1 cellular context compared by ENCODE assay signal in the genomic region with DNA sequence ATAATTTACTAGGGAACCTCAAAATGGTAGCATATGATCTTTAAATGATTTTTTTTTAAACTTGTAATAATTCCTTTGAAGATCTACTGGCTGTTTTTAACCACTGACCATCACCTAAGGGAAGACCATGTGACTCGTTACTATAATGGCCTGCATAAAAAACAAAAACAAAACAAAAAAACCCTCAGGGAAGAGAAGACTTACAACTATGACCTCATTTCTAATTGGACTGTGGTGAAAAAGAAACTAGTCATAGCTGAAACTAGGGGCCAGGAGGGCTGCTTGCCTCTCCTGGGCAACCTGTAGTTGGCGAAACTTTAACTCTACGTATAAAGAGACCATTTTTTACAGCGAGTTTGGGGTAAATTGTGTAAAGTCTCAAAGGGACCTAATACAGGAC.
TF ChIP-seq lines count a peak whose summit lies in the region.

No MANE protein-coding gene starts in this region.

TF ChIP-seq in GM12878, 131 proteins besides CTCF, POLR2A, EP300 and RAD21:
- peak; percentile 65; the same call in 1 of the 2 replicates for TF ChIP-seq RUNX3 (IDR thresholded peaks at IDR 0.05; ENCODE audit: low read length)
- TF ChIP-seq TCF7 (IDR thresholded peaks at IDR 0.05; ENCODE audit: borderline replicate concordance) = peak; percentile 14; the same call in 1 of the 2 replicates
- TF ChIP-seq, protein P1, sequence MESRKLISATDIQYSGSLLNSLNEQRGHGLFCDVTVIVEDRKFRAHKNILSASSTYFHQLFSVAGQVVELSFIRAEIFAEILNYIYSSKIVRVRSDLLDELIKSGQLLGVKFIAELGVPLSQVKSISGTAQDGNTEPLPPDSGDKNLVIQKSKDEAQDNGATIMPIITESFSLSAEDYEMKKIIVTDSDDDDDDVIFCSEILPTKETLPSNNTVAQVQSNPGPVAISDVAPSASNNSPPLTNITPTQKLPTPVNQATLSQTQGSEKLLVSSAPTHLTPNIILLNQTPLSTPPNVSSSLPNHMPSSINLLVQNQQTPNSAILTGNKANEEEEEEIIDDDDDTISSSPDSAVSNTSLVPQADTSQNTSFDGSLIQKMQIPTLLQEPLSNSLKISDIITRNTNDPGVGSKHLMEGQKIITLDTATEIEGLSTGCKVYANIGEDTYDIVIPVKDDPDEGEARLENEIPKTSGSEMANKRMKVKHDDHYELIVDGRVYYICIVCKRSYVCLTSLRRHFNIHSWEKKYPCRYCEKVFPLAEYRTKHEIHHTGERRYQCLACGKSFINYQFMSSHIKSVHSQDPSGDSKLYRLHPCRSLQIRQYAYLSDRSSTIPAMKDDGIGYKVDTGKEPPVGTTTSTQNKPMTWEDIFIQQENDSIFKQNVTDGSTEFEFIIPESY (IDR thresholded peaks at IDR 0.05) = no peak
- TF ChIP-seq SREBF1 (IDR thresholded peaks at IDR 0.05; ENCODE audit: low read length) = no peak
- TF ChIP-seq BMI1 (IDR thresholded peaks at IDR 0.05; ENCODE audit: borderline replicate concordance) = no peak
- TF ChIP-seq ZNF384 (IDR thresholded peaks at IDR 0.05; ENCODE audit: borderline replicate concordance, low read depth, low read length) = no peak
- peak; percentile 73 for TF ChIP-seq MTA2 (IDR thresholded peaks at IDR 0.05; ENCODE audit: low read depth)
- TF ChIP-seq BRCA1 (IDR thresholded peaks at IDR 0.05; ENCODE audit: low read depth, low read length) = no peak
- TF ChIP-seq LARP7 (IDR thresholded peaks at IDR 0.05) = no peak
- TF ChIP-seq NFXL1 (IDR thresholded peaks at IDR 0.05; ENCODE audit: borderline replicate concordance) = no peak
- no peak for TF ChIP-seq POLR2AphosphoS5 (IDR thresholded peaks at IDR 0.05; ENCODE audit: low read length)
- TF ChIP-seq, protein P2, sequence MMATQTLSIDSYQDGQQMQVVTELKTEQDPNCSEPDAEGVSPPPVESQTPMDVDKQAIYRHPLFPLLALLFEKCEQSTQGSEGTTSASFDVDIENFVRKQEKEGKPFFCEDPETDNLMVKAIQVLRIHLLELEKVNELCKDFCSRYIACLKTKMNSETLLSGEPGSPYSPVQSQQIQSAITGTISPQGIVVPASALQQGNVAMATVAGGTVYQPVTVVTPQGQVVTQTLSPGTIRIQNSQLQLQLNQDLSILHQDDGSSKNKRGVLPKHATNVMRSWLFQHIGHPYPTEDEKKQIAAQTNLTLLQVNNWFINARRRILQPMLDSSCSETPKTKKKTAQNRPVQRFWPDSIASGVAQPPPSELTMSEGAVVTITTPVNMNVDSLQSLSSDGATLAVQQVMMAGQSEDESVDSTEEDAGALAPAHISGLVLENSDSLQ (IDR thresholded peaks at IDR 0.05) = no peak
- no peak for TF ChIP-seq SUZ12 (IDR thresholded peaks at IDR 0.05; ENCODE audit: unreplicated experiment)
- TF ChIP-seq ZNF24 (IDR thresholded peaks at IDR 0.05) = no peak
- no peak for TF ChIP-seq CHD2 (IDR thresholded peaks at IDR 0.05; ENCODE audit: borderline replicate concordance, low read depth, low read length)
- TF ChIP-seq PAX8 (IDR thresholded peaks at IDR 0.05) = no peak
- TF ChIP-seq MYC (IDR thresholded peaks at IDR 0.05; ENCODE audit: insufficient read depth, insufficient read length, insufficient replicate concordance, low read length, severe bottlenecking) = no peak
- no peak; the same call in 1 of the 2 replicates for TF ChIP-seq NR2F1 (conservative IDR thresholded peaks at IDR 0.05)
- TF ChIP-seq, protein P3, sequence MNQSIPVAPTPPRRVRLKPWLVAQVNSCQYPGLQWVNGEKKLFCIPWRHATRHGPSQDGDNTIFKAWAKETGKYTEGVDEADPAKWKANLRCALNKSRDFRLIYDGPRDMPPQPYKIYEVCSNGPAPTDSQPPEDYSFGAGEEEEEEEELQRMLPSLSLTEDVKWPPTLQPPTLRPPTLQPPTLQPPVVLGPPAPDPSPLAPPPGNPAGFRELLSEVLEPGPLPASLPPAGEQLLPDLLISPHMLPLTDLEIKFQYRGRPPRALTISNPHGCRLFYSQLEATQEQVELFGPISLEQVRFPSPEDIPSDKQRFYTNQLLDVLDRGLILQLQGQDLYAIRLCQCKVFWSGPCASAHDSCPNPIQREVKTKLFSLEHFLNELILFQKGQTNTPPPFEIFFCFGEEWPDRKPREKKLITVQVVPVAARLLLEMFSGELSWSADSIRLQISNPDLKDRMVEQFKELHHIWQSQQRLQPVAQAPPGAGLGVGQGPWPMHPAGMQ (IDR thresholded peaks at IDR 0.05; ENCODE audit: borderline replicate concordance) = no peak
- no peak for TF ChIP-seq JUND (IDR thresholded peaks at IDR 0.05; ENCODE audit: low read depth, low read length)
- TF ChIP-seq YBX1 (IDR thresholded peaks at IDR 0.05) = no peak
- TF ChIP-seq RAD51 (IDR thresholded peaks at IDR 0.05) = peak; percentile 77; the same call in 1 of the 2 replicates
- no peak for TF ChIP-seq RB1 (IDR thresholded peaks at IDR 0.05; ENCODE audit: borderline replicate concordance)
- no peak for TF ChIP-seq ZNF274 (IDR thresholded peaks at IDR 0.05; ENCODE audit: insufficient read depth, insufficient read length)
- TF ChIP-seq NFIC (IDR thresholded peaks at IDR 0.05; ENCODE audit: low read depth, low read length) = peak; percentile 50; the same call in 1 of the 2 replicates
- TF ChIP-seq NBN (IDR thresholded peaks at IDR 0.05) = no peak
- TF ChIP-seq, protein P4, sequence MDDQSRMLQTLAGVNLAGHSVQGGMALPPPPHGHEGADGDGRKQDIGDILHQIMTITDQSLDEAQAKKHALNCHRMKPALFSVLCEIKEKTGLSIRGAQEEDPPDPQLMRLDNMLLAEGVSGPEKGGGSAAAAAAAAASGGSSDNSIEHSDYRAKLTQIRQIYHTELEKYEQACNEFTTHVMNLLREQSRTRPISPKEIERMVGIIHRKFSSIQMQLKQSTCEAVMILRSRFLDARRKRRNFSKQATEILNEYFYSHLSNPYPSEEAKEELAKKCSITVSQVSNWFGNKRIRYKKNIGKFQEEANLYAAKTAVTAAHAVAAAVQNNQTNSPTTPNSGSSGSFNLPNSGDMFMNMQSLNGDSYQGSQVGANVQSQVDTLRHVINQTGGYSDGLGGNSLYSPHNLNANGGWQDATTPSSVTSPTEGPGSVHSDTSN (IDR thresholded peaks at IDR 0.05; ENCODE audit: insufficient replicate concordance, low read depth, low read length) = no peak
- TF ChIP-seq, protein P5, sequence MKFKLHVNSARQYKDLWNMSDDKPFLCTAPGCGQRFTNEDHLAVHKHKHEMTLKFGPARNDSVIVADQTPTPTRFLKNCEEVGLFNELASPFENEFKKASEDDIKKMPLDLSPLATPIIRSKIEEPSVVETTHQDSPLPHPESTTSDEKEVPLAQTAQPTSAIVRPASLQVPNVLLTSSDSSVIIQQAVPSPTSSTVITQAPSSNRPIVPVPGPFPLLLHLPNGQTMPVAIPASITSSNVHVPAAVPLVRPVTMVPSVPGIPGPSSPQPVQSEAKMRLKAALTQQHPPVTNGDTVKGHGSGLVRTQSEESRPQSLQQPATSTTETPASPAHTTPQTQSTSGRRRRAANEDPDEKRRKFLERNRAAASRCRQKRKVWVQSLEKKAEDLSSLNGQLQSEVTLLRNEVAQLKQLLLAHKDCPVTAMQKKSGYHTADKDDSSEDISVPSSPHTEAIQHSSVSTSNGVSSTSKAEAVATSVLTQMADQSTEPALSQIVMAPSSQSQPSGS (IDR thresholded peaks at IDR 0.05; ENCODE audit: low read length) = peak; percentile 58; the same call in 1 of the 2 replicates
- no peak for TF ChIP-seq RFX5 (IDR thresholded peaks at IDR 0.05; ENCODE audit: low read depth, low read length)
- no peak for TF ChIP-seq TARDBP (IDR thresholded peaks at IDR 0.05; ENCODE audit: borderline replicate concordance)
- TF ChIP-seq ESRRA (IDR thresholded peaks at IDR 0.05; ENCODE audit: low read length) = no peak
- TF ChIP-seq PAX5 (IDR thresholded peaks at IDR 0.05; ENCODE audit: borderline replicate concordance, low read depth, low read length) = no peak
- TF ChIP-seq STAT1 (conservative IDR thresholded peaks at IDR 0.05) = no peak
- peak; percentile 97 for TF ChIP-seq ATF7 (IDR thresholded peaks at IDR 0.05; ENCODE audit: low read depth)
- no peak for TF ChIP-seq HDAC6 (IDR thresholded peaks at IDR 0.05; ENCODE audit: unreplicated experiment)
- TF ChIP-seq CHD4 (IDR thresholded peaks at IDR 0.05) = no peak
- no peak for TF ChIP-seq CBX3 (IDR thresholded peaks at IDR 0.05; ENCODE audit: borderline replicate concordance, low read depth)
- TF ChIP-seq SP1 (IDR thresholded peaks at IDR 0.05; ENCODE audit: low read depth, low read length) = no peak
- TF ChIP-seq SPI1 (IDR thresholded peaks at IDR 0.05; ENCODE audit: borderline replicate concordance, insufficient read depth, low read depth, low read length) = no peak
- no peak for TF ChIP-seq DPF2 (IDR thresholded peaks at IDR 0.05)
- no peak for TF ChIP-seq EZH2 (IDR thresholded peaks at IDR 0.05; ENCODE audit: borderline replicate concordance, control insufficient read depth, low read depth, low read length)
- no peak for TF ChIP-seq FOXK2 (IDR thresholded peaks at IDR 0.05)
- TF ChIP-seq, protein P6, sequence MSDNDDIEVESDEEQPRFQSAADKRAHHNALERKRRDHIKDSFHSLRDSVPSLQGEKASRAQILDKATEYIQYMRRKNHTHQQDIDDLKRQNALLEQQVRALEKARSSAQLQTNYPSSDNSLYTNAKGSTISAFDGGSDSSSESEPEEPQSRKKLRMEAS (IDR thresholded peaks at IDR 0.05; ENCODE audit: low read depth, low read length) = no peak
- no peak for TF ChIP-seq FOS (IDR thresholded peaks at IDR 0.05; ENCODE audit: borderline replicate concordance, extremely low read depth, insufficient read length)
- TF ChIP-seq STAT3 (IDR thresholded peaks at IDR 0.05; ENCODE audit: low read depth, low read length) = no peak
- peak; percentile 15; the same call in 1 of the 2 replicates for TF ChIP-seq CREB1 (IDR thresholded peaks at IDR 0.05; ENCODE audit: low read depth)
- peak; percentile 50 for TF ChIP-seq JUNB (IDR thresholded peaks at IDR 0.05)
- TF ChIP-seq NR2C1 (IDR thresholded peaks at IDR 0.05) = no peak
- TF ChIP-seq IKZF2 (IDR thresholded peaks at IDR 0.05) = no peak; a peak in 1 of 4 replicates
- TF ChIP-seq, protein P7, sequence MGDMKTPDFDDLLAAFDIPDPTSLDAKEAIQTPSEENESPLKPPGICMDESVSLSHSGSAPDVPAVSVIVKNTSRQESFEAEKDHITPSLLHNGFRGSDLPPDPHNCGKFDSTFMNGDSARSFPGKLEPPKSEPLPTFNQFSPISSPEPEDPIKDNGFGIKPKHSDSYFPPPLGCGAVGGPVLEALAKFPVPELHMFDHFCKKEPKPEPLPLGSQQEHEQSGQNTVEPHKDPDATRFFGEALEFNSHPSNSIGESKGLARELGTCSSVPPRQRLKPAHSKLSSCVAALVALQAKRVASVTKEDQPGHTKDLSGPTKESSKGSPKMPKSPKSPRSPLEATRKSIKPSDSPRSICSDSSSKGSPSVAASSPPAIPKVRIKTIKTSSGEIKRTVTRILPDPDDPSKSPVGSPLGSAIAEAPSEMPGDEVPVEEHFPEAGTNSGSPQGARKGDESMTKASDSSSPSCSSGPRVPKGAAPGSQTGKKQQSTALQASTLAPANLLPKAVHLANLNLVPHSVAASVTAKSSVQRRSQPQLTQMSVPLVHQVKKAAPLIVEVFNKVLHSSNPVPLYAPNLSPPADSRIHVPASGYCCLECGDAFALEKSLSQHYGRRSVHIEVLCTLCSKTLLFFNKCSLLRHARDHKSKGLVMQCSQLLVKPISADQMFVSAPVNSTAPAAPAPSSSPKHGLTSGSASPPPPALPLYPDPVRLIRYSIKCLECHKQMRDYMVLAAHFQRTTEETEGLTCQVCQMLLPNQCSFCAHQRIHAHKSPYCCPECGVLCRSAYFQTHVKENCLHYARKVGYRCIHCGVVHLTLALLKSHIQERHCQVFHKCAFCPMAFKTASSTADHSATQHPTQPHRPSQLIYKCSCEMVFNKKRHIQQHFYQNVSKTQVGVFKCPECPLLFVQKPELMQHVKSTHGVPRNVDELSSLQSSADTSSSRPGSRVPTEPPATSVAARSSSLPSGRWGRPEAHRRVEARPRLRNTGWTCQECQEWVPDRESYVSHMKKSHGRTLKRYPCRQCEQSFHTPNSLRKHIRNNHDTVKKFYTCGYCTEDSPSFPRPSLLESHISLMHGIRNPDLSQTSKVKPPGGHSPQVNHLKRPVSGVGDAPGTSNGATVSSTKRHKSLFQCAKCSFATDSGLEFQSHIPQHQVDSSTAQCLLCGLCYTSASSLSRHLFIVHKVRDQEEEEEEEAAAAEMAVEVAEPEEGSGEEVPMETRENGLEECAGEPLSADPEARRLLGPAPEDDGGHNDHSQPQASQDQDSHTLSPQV (IDR thresholded peaks at IDR 0.05) = no peak
